Comparison of ENCODE assay signal across 26 cellular contexts in genomic region chr1:235516862-235517446, GRCh38. TPM values are rescaled to one million over a fixed set of nuclear protein-coding genes. Genes with fewer than 3 reads are reported as not detected.
A peak's percentile ranks its signal among the peaks of the same experiment; 100 is the strongest.
DNase-seq lines count a peak whose midpoint lies in the region; ATAC-seq, FAIRE-seq and TF ChIP-seq lines count a peak whose summit lies in the region.
"Had no signal": no experiment of that assay in that cellular context is flagged by ENCODE, and none has a peak within 500 bp of the region (broad histone marks: within the 10 kb centered on the region; RNA-seq: fewer than 3 reads in every experiment).

No MANE protein-coding gene starts in this region.

- H3K79me2 ChIP-seq in GM12878 (ENCODE audit: control insufficient read depth, insufficient read depth, low read length), result no peaks in the 10 kb centered on the region
- H3K79me2 ChIP-seq: hepatocyte had no signal

- H3K4me1 ChIP-seq in GM12878 (ENCODE audit: control insufficient read depth, insufficient read depth, low read length), result no peaks in the 10 kb centered on the region; the same call in 1 of the 2 replicates
- H3K4me1 ChIP-seq: BE2C, Caco-2, SJCRH30 had no signal

- no peak overlapping the region for H3K9ac ChIP-seq in GM12878 (ENCODE audit: control insufficient read depth, insufficient read depth, low read length)

- no peak for TF ChIP-seq EP300 in GM12878 (IDR thresholded peaks at IDR 0.05; ENCODE audit: borderline replicate concordance in 1 of 2, control insufficient read depth in 1 of 2, low read depth in 2 of 2, low read length in 2 of 2)

- no peaks in the 10 kb centered on the region for H3K9me3 Mint-ChIP-seq in activated T-cell treated with anti-CD3 and anti-CD28 coated beads, Interleukin-2, amount 50 U/mL, for 72 hours
- H3K9me3 Mint-ChIP-seq in activated T-cell treated with anti-CD3 and anti-CD28 coated beads, Interleukin-2, amount 50 U/mL, for 24 hours, result no peaks in the 10 kb centered on the region
- no peaks in the 10 kb centered on the region for H3K9me3 Mint-ChIP-seq in stimulated activated naive B cell treated with anti-CD40 and anti-IgM and Interleukin-4, amounts not matched to agents 10 μg/mL and 1 μg/mL and 100 μg/mL, for 72 hours
- H3K9me3 Mint-ChIP-seq in Calu3 (ENCODE audit: low read depth, unreplicated experiment), result no peaks in the 10 kb centered on the region
- H3K9me3 Mint-ChIP-seq: H9, IgD-negative memory B cell had no signal

- no peak overlapping the region for H3K4me2 ChIP-seq in GM12878 (ENCODE audit: control insufficient read depth, insufficient read depth)
- H3K4me2 ChIP-seq: hepatocyte had no signal

- H3K9me3 ChIP-seq in GM12878 (replicated peaks; ENCODE audit: control insufficient read depth, insufficient read depth, low read length), result no peaks in the 10 kb centered on the region
- H3K9me3 ChIP-seq: BE2C, Caco-2, SJCRH30, spleen had no signal

- peak; percentile 66 to 78 for ATAC-seq in activated T-cell treated with anti-CD3 and anti-CD28 coated beads, Interleukin-2, amount 50 U/mL, for 72 hours (replicated peaks in 1 of 2)
- ATAC-seq in HG02981 (IDR thresholded peaks at IDR 0.05; ENCODE audit: unreplicated experiment), result peak; percentile 76
- peak; percentile 89 for ATAC-seq in GM12878
- peak; percentile 34 to 64 for ATAC-seq in stimulated activated naive B cell treated with anti-CD40 and anti-IgM and Interleukin-4, amounts not matched to agents 10 μg/mL and 1 μg/mL and 100 μg/mL, for 72 hours (replicated peaks)
- no peak for ATAC-seq in activated CD4-positive, CD25-positive, alpha-beta regulatory T cell treated with anti-CD3 and anti-CD28 coated beads, Interleukin-2, amount 50 U/mL, for 24 hours

- no peak overlapping the region for H2AFZ ChIP-seq in GM12878 (ENCODE audit: control insufficient read depth, low read depth, low read length)
- H2AFZ ChIP-seq: hepatocyte had no signal

- no TSS peak for BruUV-seq in GM12878 (replicated peaks; lab: Mats Ljungman, UMichigan)
- BruUV-seq in Calu3 (replicated peaks; lab: Mats Ljungman, UMichigan), result no TSS peak

- CTCF ChIA-PET in GM12878 (lab: Yijun Ruan, JAX) (interaction anchor here (1.0 to 4.4 kb wide), 8 partner anchors 10 to 455 kb away, joined by 3 to 31 read pairs (median 8); no protein-coding TSS in a partner anchor), Calu3 (lab: Charles Lee) (interaction anchor here (0.5 kb wide), 1 partner anchor 261 kb away, joined by 4 read pairs; no protein-coding TSS in a partner anchor)

- 5% methylated on average over 6 of the region's 6 CpGs for WGBS in GM12878 (ENCODE audit: insufficient coverage, insufficient replicate concordance, low lambda C conversion rate, missing lambda C conversion rate)

- SMC1A ChIA-PET in GM12878 (lab: Charles Lee; ENCODE audit: uncharacterized antibody, unreplicated experiment), result interaction anchor here (0.6 to 2.2 kb wide), 4 partner anchors 84 to 598 kb away, joined by 3 to 8 read pairs (median 3); no protein-coding TSS in a partner anchor

- no peaks in the 10 kb centered on the region for H3K36me3 Mint-ChIP-seq in activated T-cell treated with anti-CD3 and anti-CD28 coated beads, Interleukin-2, amount 50 U/mL, for 72 hours (ENCODE audit: insufficient read depth in 2 of 2)
- H3K36me3 Mint-ChIP-seq in activated T-cell treated with anti-CD3 and anti-CD28 coated beads, Interleukin-2, amount 50 U/mL, for 24 hours (ENCODE audit: low read depth), result no peaks in the 10 kb centered on the region
- H3K36me3 Mint-ChIP-seq in stimulated activated naive B cell treated with anti-CD40 and anti-IgM and Interleukin-4, amounts not matched to agents 10 μg/mL and 1 μg/mL and 100 μg/mL, for 72 hours, result no peaks in the 10 kb centered on the region
- H3K36me3 Mint-ChIP-seq in Calu3 (ENCODE audit: insufficient read depth, unreplicated experiment), result no peaks in the 10 kb centered on the region

- no peak overlapping the region for H3K27ac Mint-ChIP-seq in activated T-cell treated with anti-CD3 and anti-CD28 coated beads, Interleukin-2, amount 50 U/mL, for 72 hours
- H3K27ac Mint-ChIP-seq in activated T-cell treated with anti-CD3 and anti-CD28 coated beads, Interleukin-2, amount 50 U/mL, for 24 hours, result no peak overlapping the region
- H3K27ac Mint-ChIP-seq in stimulated activated naive B cell treated with anti-CD40 and anti-IgM and Interleukin-4, amounts not matched to agents 10 μg/mL and 1 μg/mL and 100 μg/mL, for 72 hours, result no peak overlapping the region
- H3K27ac Mint-ChIP-seq in Calu3 (ENCODE audit: unreplicated experiment), result no peak overlapping the region
- H3K27ac Mint-ChIP-seq: H9, IgD-negative memory B cell had no signal

- intact Hi-C loops in GM12878 (cut with micrococcal nuclease; ENCODE audit: unreplicated experiment), result no loop called here
- intact Hi-C loops in Calu3 (cut with micrococcal nuclease; ENCODE audit: unreplicated experiment), result no loop called here

- no peak overlapping the region for H3K4me3 Mint-ChIP-seq in activated T-cell treated with anti-CD3 and anti-CD28 coated beads, Interleukin-2, amount 50 U/mL, for 72 hours
- H3K4me3 Mint-ChIP-seq in activated T-cell treated with anti-CD3 and anti-CD28 coated beads, Interleukin-2, amount 50 U/mL, for 24 hours, result no peak overlapping the region
- H3K4me3 Mint-ChIP-seq in stimulated activated naive B cell treated with anti-CD40 and anti-IgM and Interleukin-4, amounts not matched to agents 10 μg/mL and 1 μg/mL and 100 μg/mL, for 72 hours, result no peak overlapping the region
- H3K4me3 Mint-ChIP-seq in Calu3 (ENCODE audit: low read depth, unreplicated experiment), result no peak overlapping the region
- H3K4me3 Mint-ChIP-seq: H9, IgD-negative memory B cell had no signal

- TF ChIP-seq POLR2A in GM12878 (IDR thresholded peaks at IDR 0.05; ENCODE audit: low read depth, low read length), result no peak

- H3K27me3 ChIP-seq in GM12878 (replicated peaks in 1 of 2; ENCODE audit: control insufficient read depth in 2 of 2, insufficient read depth in 2 of 2, low read length in 1 of 2), result no peaks in the 10 kb centered on the region; a peak in 1 of 4 replicates
- H3K27me3 ChIP-seq: BE2C, hepatocyte, spleen had no signal

- H3K27ac ChIP-seq in GM12878 (ENCODE audit: control insufficient read depth, insufficient read depth), result no peak overlapping the region
- H3K27ac ChIP-seq: hepatocyte, HL-60, SJCRH30, spleen had no signal

- no peak for FAIRE-seq in GM12878 (lab: Jason Lieb, UNC)
- FAIRE-seq: GM18507 had no signal

- DNase-seq in activated T-cell treated with anti-CD3 and anti-CD28 coated beads, Interleukin-2, amount 50 U/mL, for 72 hours, result no peak
- no peak for DNase-seq in activated T-cell treated with anti-CD3 and anti-CD28 coated beads, Interleukin-2, amount 50 U/mL, for 24 hours
- DNase-seq in GM12878 (ENCODE audit: low read depth, low spot score), result no peak
- DNase-seq in stimulated activated naive B cell treated with anti-CD40 and anti-IgM and Interleukin-4, amounts not matched to agents 10 μg/mL and 1 μg/mL and 100 μg/mL, for 72 hours, result no peak
- DNase-seq in Calu3, result no peak
- no peak for DNase-seq in stimulated activated CD4-positive, alpha-beta T cell treated with anti-CD3 and anti-CD28 coated beads, Interleukin-2, amount 100 ng/mL, for 24 hours
- DNase-seq: activated CD4-positive, alpha-beta T cell treated with anti-CD3 and anti-CD28 coated beads, Interleukin-2, amount 50 U/mL, for 1 hour; anterior cingulate cortex; BE2C; Caco-2; foreskin melanocyte; H9; islet precursor cell; NCI-H1436 treated with DMSO at 0.1 percent for 48 hours; NCI-H2227 treated with DMSO at 0.1 percent for 48 hours; SJCRH30; spleen; substantia nigra; T-helper 1 cell had no signal

- TF ChIP-seq CTCF in GM12878 (IDR thresholded peaks at IDR 0.05 in 2 of 3, conservative IDR thresholded peaks at IDR 0.05 in 1 of 3; ENCODE audit: control insufficient read depth in 2 of 3, extremely low read depth in 1 of 3, insufficient read depth in 1 of 3, low read depth in 3 of 3, low read length in 3 of 3) (no peak), Calu3 (IDR thresholded peaks at IDR 0.05; ENCODE audit: unreplicated experiment) (no peak)

- H3K27me3 Mint-ChIP-seq in activated T-cell treated with anti-CD3 and anti-CD28 coated beads, Interleukin-2, amount 50 U/mL, for 72 hours (ENCODE audit: low read depth), result no peaks in the 10 kb centered on the region
- no peaks in the 10 kb centered on the region for H3K27me3 Mint-ChIP-seq in activated T-cell treated with anti-CD3 and anti-CD28 coated beads, Interleukin-2, amount 50 U/mL, for 24 hours
- peaks cover 6 to 11% of the 10 kb centered on the region in 2 donors for H3K27me3 Mint-ChIP-seq in stimulated activated naive B cell treated with anti-CD40 and anti-IgM and Interleukin-4, amounts not matched to agents 10 μg/mL and 1 μg/mL and 100 μg/mL, for 72 hours
- H3K27me3 Mint-ChIP-seq in Calu3 (ENCODE audit: unreplicated experiment), result peaks cover 12% of the 10 kb centered on the region

- POLR2A ChIA-PET in GM12878 (lab: Charles Lee), result no interaction called here

- H4K20me1 ChIP-seq in GM12878 (ENCODE audit: control insufficient read depth, insufficient read depth), result no peaks in the 10 kb centered on the region

- no peaks in the 10 kb centered on the region for H3K36me3 ChIP-seq in GM12878 (ENCODE audit: control insufficient read depth in 2 of 2, insufficient read depth in 2 of 2, low read length in 1 of 2)
- H3K36me3 ChIP-seq: BE2C, SJCRH30, spleen had no signal

- H3K4me1 Mint-ChIP-seq in activated T-cell treated with anti-CD3 and anti-CD28 coated beads, Interleukin-2, amount 50 U/mL, for 72 hours (ENCODE audit: low read depth), result no peaks in the 10 kb centered on the region
- peaks cover 7% of the 10 kb centered on the region for H3K4me1 Mint-ChIP-seq in activated T-cell treated with anti-CD3 and anti-CD28 coated beads, Interleukin-2, amount 50 U/mL, for 24 hours (ENCODE audit: low read depth)
- H3K4me1 Mint-ChIP-seq in stimulated activated naive B cell treated with anti-CD40 and anti-IgM and Interleukin-4, amounts not matched to agents 10 μg/mL and 1 μg/mL and 100 μg/mL, for 72 hours, result peaks cover 2 to 7% of the 10 kb centered on the region in 2 donors
- H3K4me1 Mint-ChIP-seq in Calu3 (ENCODE audit: low read depth, unreplicated experiment), result peaks cover 7% of the 10 kb centered on the region
- H3K4me1 Mint-ChIP-seq: H9 had no signal

- no peak overlapping the region for H3K4me3 ChIP-seq in GM12878
- H3K4me3 ChIP-seq: hepatocyte, lung, SJCRH30, spleen had no signal

- no peak for TF ChIP-seq RAD21 in GM12878 (IDR thresholded peaks at IDR 0.05; ENCODE audit: insufficient read depth, low read depth, low read length)

- RAD21 ChIA-PET in GM12878 (lab: Charles Lee; ENCODE audit: unreplicated experiment), result interaction anchor here (0.6 to 2.1 kb wide), 4 partner anchors 12 to 468 kb away, joined by 3 to 9 read pairs (median 6); partner anchors contain the start of gene B3GALNT2

- in situ Hi-C loops in GM12878 (cut with MboI), result no loop called here

RNA-seq across cellular contexts. Expression of gene B3GALNT2, which starts 12.7 kb away (rescaled TPM):
- total RNA-seq in activated T-cell treated with anti-CD3 and anti-CD28 coated beads, Interleukin-2, amount 50 U/mL, for 72 hours, result 1 to 10 TPM; 8.8 to 9.1 TPM
- 75.0 and 76.7 TPM in 2 replicates for total RNA-seq in GM12878 (2013; cell fraction: nucleolus; rRNA removed)
- total RNA-seq in GM12878 (2014; rRNA removed) (14.5 and 21.7 TPM in 2 replicates), GM12878 (2014; rRNA removed; fragmentation: Illumina TruSeq; extraction: Trizol) (19.4 and 21.4 TPM in 2 replicates), GM12878 (2021) (15.6 and 16.8 TPM in 2 replicates), Calu3 (2022) (28.9 and 35.3 TPM in 2 replicates)
- polyA plus RNA-seq in GM12878 (2011; ENCODE audit: low read depth), result 3.8 TPM
- polyA plus RNA-seq in GM12878 (2011; rRNA removed) (19.7 and 24.1 TPM in 2 replicates), GM12878 (2014; fragmentation: Illumina TruSeq; extraction: Trizol) (12.5 and 19.6 TPM in 2 replicates), GM12878 (2014; fragmentation: Nextera tagmentation; extraction: Ambion mirVana) (1 to 10 TPM in 1 of 2 experiments, under 1 TPM in 1; 0.77 to 1.5 TPM), GM12878 (2014; rRNA removed) (11.9 and 13.0 TPM in 2 replicates), GM12878 (2016; fragmentation: Nextera tagmentation; extraction: Ambion mirVana) (10 to 100 TPM; 12.2 to 12.9 TPM)
- 10.1 and 10.2 TPM in 2 replicates for polyA plus RNA-seq in GM12878 (2011; cell fraction: cytosol; rRNA removed)
- 13.0 and 14.3 TPM in 2 replicates for polyA plus RNA-seq in GM12878 (2011; cell fraction: nucleus; rRNA removed)
- 5.5 and 5.7 TPM in 2 replicates for polyA plus RNA-seq in GM12878 (2012)
- polyA minus RNA-seq in GM12878 (2011; rRNA and poly(A)+ RNA removed), result 40.1 and 45.3 TPM in 2 replicates
- polyA minus RNA-seq in GM12878 (2011; cell fraction: cytosol; rRNA and poly(A)+ RNA removed), result 13.9 and 15.4 TPM in 2 replicates
- polyA minus RNA-seq in GM12878 (2011; cell fraction: nucleus; rRNA and poly(A)+ RNA removed), result 9.9 and 25.2 TPM in 2 replicates

Comparison
In these comparisons a context has a peak if more than half of its experiments do, and no peak if none do; other contexts are left out.
1. ATAC-seq: peak in activated T-cell treated with anti-CD3 and anti-CD28 coated beads, Interleukin-2, amount 50 U/mL, for 72 hours (2 of 2), HG02981 (single experiment), GM12878 (single experiment) and stimulated activated naive B cell treated with anti-CD40 and anti-IgM and Interleukin-4, amounts not matched to agents 10 μg/mL and 1 μg/mL and 100 μg/mL, for 72 hours (2 of 2); none in activated CD4-positive, CD25-positive, alpha-beta regulatory T cell treated with anti-CD3 and anti-CD28 coated beads, Interleukin-2, amount 50 U/mL, for 24 hours (0 of 2).